ENCODE assay signal across 14 cellular contexts in the genomic region with DNA sequence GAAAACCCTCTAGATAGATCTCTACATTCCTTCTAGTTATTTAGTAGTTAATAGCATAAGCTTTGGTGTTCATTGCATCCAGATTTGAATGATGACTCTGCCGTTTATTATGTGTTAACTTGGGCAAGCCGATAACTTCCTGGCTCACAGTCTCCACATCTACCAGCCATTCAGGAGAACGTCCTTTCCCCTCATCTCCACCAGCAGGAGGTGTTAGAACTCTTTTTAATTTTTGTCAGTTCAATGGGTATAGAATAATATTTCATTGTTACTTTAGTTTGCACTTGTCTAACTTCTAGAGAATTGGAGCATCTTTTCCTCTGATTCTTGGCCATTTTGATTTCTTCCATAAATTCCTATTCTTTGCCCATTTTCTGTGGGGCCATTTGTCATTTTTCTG. TPM values are rescaled to one million over a fixed set of nuclear protein-coding genes. Genes with fewer than 3 reads are reported as not detected.
DNase-seq lines count a peak whose midpoint lies in the region; ATAC-seq and TF ChIP-seq lines count a peak whose summit lies in the region.
"Had no signal": no experiment of that assay in that cellular context is flagged by ENCODE, and none has a peak within 500 bp of the region (broad histone marks: within the 10 kb centered on the region; RNA-seq: fewer than 3 reads in every experiment).

No MANE protein-coding gene starts in this region.

- H3K27ac ChIP-seq in psoas muscle: no peak overlapping the region
- H3K27ac ChIP-seq: ovary had no signal

- no peak overlapping the region for H3K9ac ChIP-seq in endocrine pancreas (ENCODE audit: control insufficient read depth, insufficient read depth, low read length)

- H3K4me3 ChIP-seq in endocrine pancreas (ENCODE audit: control insufficient read depth, insufficient read depth, low read length): peak overlapping the region; percentile 11
- H3K4me3 ChIP-seq in psoas muscle: no peak overlapping the region
- no peak overlapping the region for H3K4me3 ChIP-seq in H7 (ENCODE audit: insufficient read depth, low read depth, low read length)
- H3K4me3 ChIP-seq: ovary had no signal

- TF ChIP-seq CTCF in psoas muscle (IDR thresholded peaks at IDR 0.05): peak; percentile 12
- no peak for TF ChIP-seq CTCF in GM20000 (IDR thresholded peaks at IDR 0.05; ENCODE audit: extremely low read depth, missing control alignments)

- intact Hi-C loops in psoas muscle (cut with DNase I): no loop called here

- WGBS in psoas muscle, 3 donors: 36 to 44% (median 43%) methylated on average over 3 of the region's 3 CpGs

- H3K36me3 ChIP-seq in endocrine pancreas (ENCODE audit: control insufficient read depth, insufficient read depth, low read length): no peaks in the 10 kb centered on the region
- H3K36me3 ChIP-seq in psoas muscle (ENCODE audit: insufficient read depth in 1 of 2, low read depth in 1 of 2): no peaks in the 10 kb centered on the region
- no peaks in the 10 kb centered on the region for H3K36me3 ChIP-seq in H7 (replicated peaks; ENCODE audit: control insufficient read depth, insufficient read depth, low read length)
- H3K36me3 ChIP-seq: ovary had no signal

- peaks cover 11% of the 10 kb centered on the region for H3K4me1 ChIP-seq in endocrine pancreas (ENCODE audit: control insufficient read depth, insufficient read depth, low read length)
- H3K4me1 ChIP-seq in psoas muscle: no peaks in the 10 kb centered on the region

- H3K9me3 ChIP-seq in endocrine pancreas (ENCODE audit: control insufficient read depth, low read length) (no peaks in the 10 kb centered on the region), psoas muscle (no peaks in the 10 kb centered on the region)
- H3K9me3 ChIP-seq: ovary had no signal

- ATAC-seq in psoas muscle (no peak), GM21619 (IDR thresholded peaks at IDR 0.05; ENCODE audit: unreplicated experiment) (no peak)

- H3K27me3 ChIP-seq in endocrine pancreas (ENCODE audit: control insufficient read depth, insufficient read depth, low read length) (no peaks in the 10 kb centered on the region), psoas muscle (ENCODE audit: insufficient read depth in 3 of 3, low read length in 2 of 3) (peaks cover 0 to 9% (median 0%) of the 10 kb centered on the region in 3 donors), H7 (ENCODE audit: control insufficient read depth, insufficient read depth, low read length) (no peaks in the 10 kb centered on the region)
- H3K27me3 ChIP-seq: ovary had no signal

- peak; percentile 25 for DNase-seq in NCI-H82 (lab: John Stamatoyannopoulos, UW)
- DNase-seq in NCI-H82 treated with DMSO at 0.1 percent for 48 hours (lab: John Stamatoyannopoulos, UW; ENCODE audit: unreplicated experiment): no peak
- peak; percentile 14 for DNase-seq in NAMALWA (ENCODE audit: low spot score)
- DNase-seq in psoas muscle: no peak
- no peak for DNase-seq in GM20000 (ENCODE audit: low spot score)
- no peak for DNase-seq in H7
- DNase-seq: GOT3; Kasumi-1; ovary; stimulated activated CD4-positive, alpha-beta T cell treated with anti-CD3 and anti-CD28 coated beads, Interleukin-4, amount 100 ng/mL, for 4 hours had no signal

RNA-seq across cellular contexts. Expression of gene WSCD2, which starts 30.0 kb away (rescaled TPM):
- total RNA-seq in psoas muscle: under 1 TPM in 1 of 4 donors, not detected in 3; 0.21 TPM
- polyA plus RNA-seq in psoas muscle: under 1 TPM in 1 of 3 donors, not detected in 2; 0.01 TPM
- 1.7 and 1.8 TPM in 2 replicates for total RNA-seq in H7 (2014; rRNA removed; shearing (Covaris generic))
- total RNA-seq: activated T-helper 2 cell treated with anti-CD3 and anti-CD28 coated beads, Interferon-gamma antibody, Interleukin-2, Interleukin-4, amounts not matched to agents 10 μg/mL and 5 μg/mL and 100 μg/mL, durations not matched to agents 14 hours and 24 hours and 36 hours; fibroblast of villous mesenchyme had no signal

Comparison
In these comparisons a context has a peak if more than half of its experiments do, and no peak if none do; other contexts are left out.
1. DNase-seq: peak in NCI-H82 (single experiment) and NAMALWA (single experiment); none in NCI-H82 treated with DMSO at 0.1 percent for 48 hours (single experiment), psoas muscle (0 of 2), GM20000 (single experiment) and H7 (single experiment).